ENCODE assay signal across 9 cellular contexts in genomic region chr1:111202707-111203623, GRCh38. TPM values are rescaled to one million over a fixed set of nuclear protein-coding genes. Genes with fewer than 3 reads are reported as not detected.
DNase-seq lines count a peak whose midpoint lies in the region; ATAC-seq and TF ChIP-seq lines count a peak whose summit lies in the region.
"Had no signal": no experiment of that assay in that cellular context is flagged by ENCODE, and none has a peak within 500 bp of the region (broad histone marks: within the 10 kb centered on the region; RNA-seq: fewer than 3 reads in every experiment).

No MANE protein-coding gene starts in this region.

- no peaks in the 10 kb centered on the region for H3K9me3 Mint-ChIP-seq in MCF 10A (ENCODE audit: unreplicated experiment)

- no peak for TF ChIP-seq RAD21 in neural cell (conservative IDR thresholded peaks at IDR 0.05)

- H3K4me3 ChIP-seq in neural cell (ENCODE audit: low read length), result peak overlapping the region; percentile 52

- H3K36me3 ChIP-seq in neural cell (ENCODE audit: insufficient read depth, low read length), result no peaks in the 10 kb centered on the region

- no peak for TF ChIP-seq EP300 in neural cell (conservative IDR thresholded peaks at IDR 0.05; ENCODE audit: poor library complexity, severe bottlenecking)

- H3K4me3 Mint-ChIP-seq in MCF 10A (ENCODE audit: unreplicated experiment), result peak overlapping the region; percentile 63

- peaks cover 2% of the 10 kb centered on the region for H3K27me3 Mint-ChIP-seq in MCF 10A (ENCODE audit: insufficient read depth, unreplicated experiment)

- BruUV-seq in MCF 10A (replicated peaks; lab: Mats Ljungman, UMichigan), result TSS peak; percentile 58

- peak; percentile 4 for ATAC-seq in HG03571 (IDR thresholded peaks at IDR 0.05; ENCODE audit: unreplicated experiment)
- no peak for ATAC-seq in esophagus mucosa
- ATAC-seq in GM21390 (IDR thresholded peaks at IDR 0.05; ENCODE audit: unreplicated experiment), result no peak

- intact Hi-C loops in MCF 10A (cut with micrococcal nuclease), result no loop called here

- POLR2A ChIA-PET in MCF 10A (lab: Yijun Ruan, JAX), result interaction anchor here (1.2 kb wide), 1 partner anchor 63 kb away, joined by 3 read pairs; the partner anchor contains the start of genes CEPT1 and DRAM2

- peak overlapping the region; percentile 67 for H3K27ac Mint-ChIP-seq in MCF 10A (ENCODE audit: low read depth, unreplicated experiment)

- DNase-seq in ELF-1 (ENCODE audit: low read depth, low spot score) (peak; percentile 53), MCF 10A (ENCODE audit: unreplicated experiment) (no peak), amygdala (lab: John Stamatoyannopoulos, UW) (no peak)
- no peak for DNase-seq in activated CD4-positive, alpha-beta T cell treated with anti-CD3 and anti-CD28 coated beads, Interleukin-2, amount 50 U/mL, for 4 hours

- no peaks in the 10 kb centered on the region for H3K9me3 ChIP-seq in neural cell (ENCODE audit: low read length)

- H3K4me2 ChIP-seq in neural cell (ENCODE audit: low read length), result no peak overlapping the region

- CTCF ChIA-PET in MCF 10A (lab: Yijun Ruan, JAX), result no interaction called here

- H4K20me1 ChIP-seq in neural cell (ENCODE audit: insufficient read depth), result no peaks in the 10 kb centered on the region

- TF ChIP-seq CTCF in MCF 10A (IDR thresholded peaks at IDR 0.05; ENCODE audit: unreplicated experiment) (no peak), neural cell (IDR thresholded peaks at IDR 0.05; ENCODE audit: poor library complexity, severe bottlenecking) (no peak)

- H3K4me1 Mint-ChIP-seq in MCF 10A (ENCODE audit: insufficient read depth, unreplicated experiment), result peaks cover 14% of the 10 kb centered on the region

- no peaks in the 10 kb centered on the region for H3F3A ChIP-seq in neural cell (ENCODE audit: insufficient read depth, low read length, poor library complexity, severe bottlenecking)

- H3K27me3 ChIP-seq in neural cell (ENCODE audit: insufficient read depth, low read depth, low read length), result peaks cover 35% of the 10 kb centered on the region

- no peak overlapping the region for H2AFZ ChIP-seq in neural cell (ENCODE audit: low read depth, low read length)

- H3K36me3 Mint-ChIP-seq in MCF 10A (ENCODE audit: insufficient read depth, unreplicated experiment), result no peaks in the 10 kb centered on the region

- H3K27ac ChIP-seq in neural cell (ENCODE audit: low read length), result no peak overlapping the region

- H3K9ac ChIP-seq in neural cell (ENCODE audit: low read length), result no peak overlapping the region

- no peaks in the 10 kb centered on the region for H3K79me2 ChIP-seq in neural cell (replicated peaks; ENCODE audit: insufficient read depth, low read length)

- no peaks in the 10 kb centered on the region for H3K9me2 ChIP-seq in neural cell (ENCODE audit: insufficient read depth, low read length)

TF ChIP-seq in neural cell, 6 proteins besides CTCF, POLR2A, EP300 and RAD21:
- no peak for TF ChIP-seq POLR2AphosphoS5 (IDR thresholded peaks at IDR 0.05)
- TF ChIP-seq REST (IDR thresholded peaks at IDR 0.05; ENCODE audit: borderline replicate concordance), result no peak
- no peak for TF ChIP-seq EZH2 (IDR thresholded peaks at IDR 0.05; ENCODE audit: borderline replicate concordance, insufficient read depth, low read length, poor library complexity, severe bottlenecking)
- no peak for TF ChIP-seq TAF1 (IDR thresholded peaks at IDR 0.05; ENCODE audit: low read depth)

RNA-seq across cellular contexts. Expression of gene DENND2D, which starts 2.5 kb away (rescaled TPM):
- total RNA-seq in MCF 10A (2022), result 3.9 and 6.0 TPM in 2 replicates
- polyA plus RNA-seq in neural cell, result not detected in 2 replicates
- polyA minus RNA-seq in neural cell, result not detected in 2 replicates
- 47.5 TPM for total RNA-seq in esophagus mucosa
- total RNA-seq: HT1080 had no signal

RNA-seq across cellular contexts. Expression of gene CHI3L2, which starts 24.5 kb away (rescaled TPM):
- total RNA-seq in MCF 10A (2022) (1.4 and 2.1 TPM in 2 replicates), esophagus mucosa (7.7 TPM)
- not detected in 2 replicates for polyA plus RNA-seq in neural cell
- not detected in 2 replicates for polyA minus RNA-seq in neural cell
